8 cellular contexts compared by ENCODE assay signal in genomic region chr19:17468302-17469091, GRCh38. TPM values are rescaled to one million over a fixed set of nuclear protein-coding genes. Genes with fewer than 3 reads are reported as not detected.
DNase-seq lines count a peak whose midpoint lies in the region; ATAC-seq, FAIRE-seq and TF ChIP-seq lines count a peak whose summit lies in the region.

No MANE protein-coding gene starts in this region.

- no peaks in the 10 kb centered on the region for H3K27me3 Mint-ChIP-seq in T-helper 17 cell

- TF ChIP-seq CTCF in C4-2B (conservative IDR thresholded peaks at IDR 0.05): no peak
- no peak for TF ChIP-seq CTCF in fibroblast of the aortic adventitia (IDR thresholded peaks at IDR 0.05; ENCODE audit: insufficient read depth, low read length)
- no peak for TF ChIP-seq CTCF in osteoblast (IDR thresholded peaks at IDR 0.05; ENCODE audit: extremely low read depth, low read depth, low read length)

- H3K27ac ChIP-seq in C4-2B (peak overlapping the region; percentile 55), osteoblast (ENCODE audit: low read depth, low read length) (peak overlapping the region; percentile 72)

- peak overlapping the region; percentile 87 for H3K27ac Mint-ChIP-seq in T-helper 17 cell

- peak overlapping the region; percentile 92 for H2AFZ ChIP-seq in osteoblast (ENCODE audit: low read length)

- peaks cover 3% of the 10 kb centered on the region for H3K36me3 Mint-ChIP-seq in T-helper 17 cell (ENCODE audit: low read depth)

- no peaks in the 10 kb centered on the region for H3K27me3 ChIP-seq in osteoblast (ENCODE audit: insufficient read depth, low read length)

- H3K4me3 ChIP-seq in fibroblast of the aortic adventitia (ENCODE audit: low read depth, low read length) (peak overlapping the region; percentile 59), osteoblast (ENCODE audit: insufficient read depth, low read length) (peak overlapping the region; percentile 86)

- ATAC-seq in T-helper 17 cell (no peak), GM19467 (IDR thresholded peaks at IDR 0.05; ENCODE audit: unreplicated experiment) (no peak)

- H3K79me2 ChIP-seq in osteoblast (ENCODE audit: insufficient read depth, low read length): peaks cover 28% of the 10 kb centered on the region

- H3K4me1 Mint-ChIP-seq in T-helper 17 cell: peaks cover 24% of the 10 kb centered on the region

- H3K4me3 Mint-ChIP-seq in T-helper 17 cell: peak overlapping the region; percentile 100

- H3K4me2 ChIP-seq in osteoblast (ENCODE audit: insufficient read depth, low read length): peak overlapping the region; percentile 92

- H3K36me3 ChIP-seq in osteoblast (ENCODE audit: insufficient read depth, low read length): no peaks in the 10 kb centered on the region

- peaks cover 28% of the 10 kb centered on the region for H3K4me1 ChIP-seq in osteoblast (ENCODE audit: insufficient read depth, low read length)

- peaks cover 15% of the 10 kb centered on the region for H4K20me1 ChIP-seq in osteoblast (ENCODE audit: insufficient read depth, low read length)

- FAIRE-seq in RCC 7860 (lab: Jason Lieb, UNC): no peak

- no peak for DNase-seq in T-helper 17 cell
- peak; percentile 47 for DNase-seq in fibroblast of the aortic adventitia (ENCODE audit: low read depth)
- DNase-seq in osteoblast (ENCODE audit: insufficient read length, low spot score, missing footprints): peak; percentile 31
- DNase-seq in NCI-H146 treated with DMSO at 0.1 percent for 48 hours (lab: John Stamatoyannopoulos, UW; ENCODE audit: unreplicated experiment): no peak
- no peak for DNase-seq in RCC 7860 (ENCODE audit: low spot score)
- DNase-seq in kidney glomerular epithelial cell (lab: John Stamatoyannopoulos, UW): no peak

- H3K9me3 ChIP-seq in T-helper 17 cell (ENCODE audit: control insufficient read depth, low read length, poor library complexity, severe bottlenecking) (no peaks in the 10 kb centered on the region), osteoblast (ENCODE audit: low read depth, low read length) (no peaks in the 10 kb centered on the region)

RNA-seq across cellular contexts. Expression of gene SLC27A1, which starts 1.8 kb away (rescaled TPM):
- total RNA-seq in T-helper 17 cell: 1 to 10 TPM; 5.8 to 7.1 TPM
- 11.4 and 42.0 TPM in 2 replicates for total RNA-seq in fibroblast of the aortic adventitia (ENCODE audit: low replicate concordance)
- total RNA-seq in osteoblast: 47.4 and 64.4 TPM in 2 replicates

RNA-seq across cellular contexts. Expression of gene NXNL1, which starts 7.8 kb away (rescaled TPM):
- total RNA-seq in T-helper 17 cell (not detected), fibroblast of the aortic adventitia (ENCODE audit: low replicate concordance) (not detected in 2 replicates), osteoblast (not detected in 2 replicates)

RNA-seq across cellular contexts. Expression of gene TMEM221, which starts 20.0 kb away (rescaled TPM):
- total RNA-seq in T-helper 17 cell (not detected), fibroblast of the aortic adventitia (ENCODE audit: low replicate concordance) (not detected in 2 replicates), osteoblast (not detected in 2 replicates)

RNA-seq across cellular contexts. Expression of gene PGLS, which starts 43.0 kb away (rescaled TPM):
- total RNA-seq in T-helper 17 cell: 10 to 100 TPM; 48.6 to 53.7 TPM
- total RNA-seq in fibroblast of the aortic adventitia (ENCODE audit: low replicate concordance): 91.6 and 148 TPM in 2 replicates
- 84.6 and 98.1 TPM in 2 replicates for total RNA-seq in osteoblast

RNA-seq across cellular contexts. Expression of gene MVB12A, which starts 48.6 kb away (rescaled TPM):
- 10 to 100 TPM; 17.9 to 20.3 TPM for total RNA-seq in T-helper 17 cell
- 44.7 and 47.5 TPM in 2 replicates for total RNA-seq in fibroblast of the aortic adventitia (ENCODE audit: low replicate concordance)
- total RNA-seq in osteoblast: 41.3 and 50.7 TPM in 2 replicates

Comparison
In these comparisons a context has a peak if more than half of its experiments do, and no peak if none do; other contexts are left out.
1. DNase-seq: peak in fibroblast of the aortic adventitia (single experiment) and osteoblast (single experiment); none in T-helper 17 cell (0 of 3), NCI-H146 treated with DMSO at 0.1 percent for 48 hours (single experiment), RCC 7860 (single experiment) and kidney glomerular epithelial cell (single experiment).